Comparison of ENCODE assay signal across 1 cellular context in genomic region chr5:135191084-135191826, GRCh38.
A peak's percentile ranks its signal among the peaks of the same experiment; 100 is the strongest.
TF ChIP-seq lines count a peak whose summit lies in the region.

No MANE protein-coding gene starts in this region.

TF ChIP-seq in GM12878, 131 proteins besides CTCF, POLR2A, EP300 and RAD21 (continued from another document):
- TF ChIP-seq CEBPZ (IDR thresholded peaks at IDR 0.05; ENCODE audit: low read depth, low read length) (no peak), MXI1 (IDR thresholded peaks at IDR 0.05; ENCODE audit: low read depth, low read length) (no peak), MYB (IDR thresholded peaks at IDR 0.05; ENCODE audit: borderline replicate concordance, low read depth, low read length) (no peak), CREB1 (IDR thresholded peaks at IDR 0.05; ENCODE audit: low read depth) (no peak), PAX5 (IDR thresholded peaks at IDR 0.05; ENCODE audit: borderline replicate concordance, low read depth, low read length) (peak; percentile 96), FOS (IDR thresholded peaks at IDR 0.05; ENCODE audit: borderline replicate concordance, extremely low read depth, insufficient read length) (no peak), SIN3A (IDR thresholded peaks at IDR 0.05; ENCODE audit: low read depth, low read length) (no peak), SMC3 (IDR thresholded peaks at IDR 0.05; ENCODE audit: borderline replicate concordance, low read length) (peak; percentile 50; the same call in 1 of the 2 replicates), RB1 (IDR thresholded peaks at IDR 0.05; ENCODE audit: borderline replicate concordance) (no peak), MYC (IDR thresholded peaks at IDR 0.05; ENCODE audit: insufficient read depth, insufficient read length, insufficient replicate concordance, low read length, severe bottlenecking) (no peak), RUNX3 (IDR thresholded peaks at IDR 0.05; ENCODE audit: low read length) (no peak)
- TF ChIP-seq, protein P1, sequence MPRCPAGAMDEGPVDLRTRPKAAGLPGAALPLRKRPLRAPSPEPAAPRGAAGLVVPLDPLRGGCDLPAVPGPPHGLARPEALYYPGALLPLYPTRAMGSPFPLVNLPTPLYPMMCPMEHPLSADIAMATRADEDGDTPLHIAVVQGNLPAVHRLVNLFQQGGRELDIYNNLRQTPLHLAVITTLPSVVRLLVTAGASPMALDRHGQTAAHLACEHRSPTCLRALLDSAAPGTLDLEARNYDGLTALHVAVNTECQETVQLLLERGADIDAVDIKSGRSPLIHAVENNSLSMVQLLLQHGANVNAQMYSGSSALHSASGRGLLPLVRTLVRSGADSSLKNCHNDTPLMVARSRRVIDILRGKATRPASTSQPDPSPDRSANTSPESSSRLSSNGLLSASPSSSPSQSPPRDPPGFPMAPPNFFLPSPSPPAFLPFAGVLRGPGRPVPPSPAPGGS (IDR thresholded peaks at IDR 0.05; ENCODE audit: borderline replicate concordance, insufficient read depth, low read depth, low read length, poor library complexity, severe bottlenecking), result no peak
- TF ChIP-seq, protein P2, sequence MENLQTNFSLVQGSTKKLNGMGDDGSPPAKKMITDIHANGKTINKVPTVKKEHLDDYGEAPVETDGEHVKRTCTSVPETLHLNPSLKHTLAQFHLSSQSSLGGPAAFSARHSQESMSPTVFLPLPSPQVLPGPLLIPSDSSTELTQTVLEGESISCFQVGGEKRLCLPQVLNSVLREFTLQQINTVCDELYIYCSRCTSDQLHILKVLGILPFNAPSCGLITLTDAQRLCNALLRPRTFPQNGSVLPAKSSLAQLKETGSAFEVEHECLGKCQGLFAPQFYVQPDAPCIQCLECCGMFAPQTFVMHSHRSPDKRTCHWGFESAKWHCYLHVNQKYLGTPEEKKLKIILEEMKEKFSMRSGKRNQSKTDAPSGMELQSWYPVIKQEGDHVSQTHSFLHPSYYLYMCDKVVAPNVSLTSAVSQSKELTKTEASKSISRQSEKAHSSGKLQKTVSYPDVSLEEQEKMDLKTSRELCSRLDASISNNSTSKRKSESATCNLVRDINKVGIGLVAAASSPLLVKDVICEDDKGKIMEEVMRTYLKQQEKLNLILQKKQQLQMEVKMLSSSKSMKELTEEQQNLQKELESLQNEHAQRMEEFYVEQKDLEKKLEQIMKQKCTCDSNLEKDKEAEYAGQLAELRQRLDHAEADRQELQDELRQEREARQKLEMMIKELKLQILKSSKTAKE (IDR thresholded peaks at IDR 0.05; ENCODE audit: low read depth, poor library complexity, severe bottlenecking), result no peak
- TF ChIP-seq, protein P3, sequence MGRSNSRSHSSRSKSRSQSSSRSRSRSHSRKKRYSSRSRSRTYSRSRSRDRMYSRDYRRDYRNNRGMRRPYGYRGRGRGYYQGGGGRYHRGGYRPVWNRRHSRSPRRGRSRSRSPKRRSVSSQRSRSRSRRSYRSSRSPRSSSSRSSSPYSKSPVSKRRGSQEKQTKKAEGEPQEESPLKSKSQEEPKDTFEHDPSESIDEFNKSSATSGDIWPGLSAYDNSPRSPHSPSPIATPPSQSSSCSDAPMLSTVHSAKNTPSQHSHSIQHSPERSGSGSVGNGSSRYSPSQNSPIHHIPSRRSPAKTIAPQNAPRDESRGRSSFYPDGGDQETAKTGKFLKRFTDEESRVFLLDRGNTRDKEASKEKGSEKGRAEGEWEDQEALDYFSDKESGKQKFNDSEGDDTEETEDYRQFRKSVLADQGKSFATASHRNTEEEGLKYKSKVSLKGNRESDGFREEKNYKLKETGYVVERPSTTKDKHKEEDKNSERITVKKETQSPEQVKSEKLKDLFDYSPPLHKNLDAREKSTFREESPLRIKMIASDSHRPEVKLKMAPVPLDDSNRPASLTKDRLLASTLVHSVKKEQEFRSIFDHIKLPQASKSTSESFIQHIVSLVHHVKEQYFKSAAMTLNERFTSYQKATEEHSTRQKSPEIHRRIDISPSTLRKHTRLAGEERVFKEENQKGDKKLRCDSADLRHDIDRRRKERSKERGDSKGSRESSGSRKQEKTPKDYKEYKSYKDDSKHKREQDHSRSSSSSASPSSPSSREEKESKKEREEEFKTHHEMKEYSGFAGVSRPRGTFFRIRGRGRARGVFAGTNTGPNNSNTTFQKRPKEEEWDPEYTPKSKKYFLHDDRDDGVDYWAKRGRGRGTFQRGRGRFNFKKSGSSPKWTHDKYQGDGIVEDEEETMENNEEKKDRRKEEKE (IDR thresholded peaks at IDR 0.05), result no peak
TF ChIP-seq in GM12878: peak in this region for 11.
